ENCODE assay signal across 22 cellular contexts in genomic region chr1:80367058-80367457, GRCh38.
"Had no signal": no experiment of that assay in that cellular context is flagged by ENCODE, and none has a peak within 500 bp of the region (broad histone marks: within the 10 kb centered on the region; RNA-seq: fewer than 3 reads in every experiment).

No MANE protein-coding gene starts in this region.

- H3K27ac ChIP-seq: SJSA1, SK-N-MC had no signal

- ATAC-seq: T-cell had no signal

- H3K27me3 ChIP-seq: MG63, SJSA1 had no signal

- H3K36me3 ChIP-seq: MG63, SJSA1 had no signal

- DNase-seq: KBM-7, MG63, NCI-H1092, NCI-H1105 treated with DMSO at 0.1 percent for 48 hours, NCI-H1417 treated with DMSO at 0.1 percent for 48 hours, NCI-H146, NCI-H1694 treated with DMSO at 0.1 percent for 48 hours, NCI-H1930, NCI-H2081, NCI-H2107, NCI-H2227 treated with DMSO at 0.1 percent for 48 hours, NCI-H446, NCI-H510A treated with DMSO at 0.1 percent for 48 hours, NCI-H526, Right ventricle myocardium superior, RPMI8226, SIG-M5, SW 1271, T-cell had no signal

- H3K4me3 ChIP-seq: MG63, SJSA1, SK-N-MC had no signal

- H3K27me3 Mint-ChIP-seq: T-cell had no signal

- H3K9me3 ChIP-seq: MG63, SJSA1 had no signal

- H3K4me1 Mint-ChIP-seq: T-cell had no signal

- H3K27ac Mint-ChIP-seq: T-cell had no signal

- FAIRE-seq: RCC 7860 had no signal

- H3K36me3 Mint-ChIP-seq: T-cell had no signal

- H3K4me3 Mint-ChIP-seq: T-cell had no signal
